1 cellular context compared by ENCODE assay signal in the genomic region with DNA sequence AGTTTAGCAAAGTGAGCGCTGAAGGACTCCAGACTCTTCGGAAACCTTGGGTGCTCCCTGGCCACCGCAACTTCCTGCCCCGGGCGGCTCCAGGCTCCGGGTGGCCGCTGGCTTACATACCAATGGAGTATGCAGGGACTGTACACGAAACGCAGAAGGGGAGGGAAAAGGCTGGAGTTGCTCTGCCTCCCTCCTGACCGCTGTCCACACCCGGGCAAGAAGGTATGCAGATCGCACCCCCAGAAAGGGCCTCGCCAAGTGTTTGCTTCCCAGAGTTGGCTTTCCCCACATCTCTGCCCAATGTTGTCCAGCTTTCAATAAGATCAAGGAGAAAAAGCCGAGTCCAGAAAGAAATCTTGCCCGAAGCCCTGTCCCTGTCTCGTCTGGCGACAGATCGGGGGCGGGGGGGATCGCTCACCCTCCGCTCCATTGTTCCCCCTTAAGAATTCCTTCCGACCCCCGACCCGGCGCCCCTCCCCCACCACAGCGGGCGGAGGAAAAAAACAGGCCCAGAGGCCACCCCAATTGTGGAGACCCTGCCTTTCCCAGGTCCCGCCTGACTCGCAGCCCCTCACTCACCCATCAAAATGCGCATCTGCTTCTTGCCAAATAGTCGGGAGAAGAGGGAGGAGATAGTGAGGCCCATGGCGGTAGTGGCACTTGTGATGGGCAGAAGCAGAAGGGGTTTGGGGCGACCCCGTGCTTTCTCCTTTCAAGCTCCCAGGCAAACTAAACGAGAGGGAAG.
TF ChIP-seq lines count a peak whose summit lies in the region.

No MANE protein-coding gene starts in this region.

TF ChIP-seq in HEK293, 187 proteins besides CTCF, POLR2A, EP300 and RAD21 (continued from another document and continues in another):
- TF ChIP-seq, protein P1, sequence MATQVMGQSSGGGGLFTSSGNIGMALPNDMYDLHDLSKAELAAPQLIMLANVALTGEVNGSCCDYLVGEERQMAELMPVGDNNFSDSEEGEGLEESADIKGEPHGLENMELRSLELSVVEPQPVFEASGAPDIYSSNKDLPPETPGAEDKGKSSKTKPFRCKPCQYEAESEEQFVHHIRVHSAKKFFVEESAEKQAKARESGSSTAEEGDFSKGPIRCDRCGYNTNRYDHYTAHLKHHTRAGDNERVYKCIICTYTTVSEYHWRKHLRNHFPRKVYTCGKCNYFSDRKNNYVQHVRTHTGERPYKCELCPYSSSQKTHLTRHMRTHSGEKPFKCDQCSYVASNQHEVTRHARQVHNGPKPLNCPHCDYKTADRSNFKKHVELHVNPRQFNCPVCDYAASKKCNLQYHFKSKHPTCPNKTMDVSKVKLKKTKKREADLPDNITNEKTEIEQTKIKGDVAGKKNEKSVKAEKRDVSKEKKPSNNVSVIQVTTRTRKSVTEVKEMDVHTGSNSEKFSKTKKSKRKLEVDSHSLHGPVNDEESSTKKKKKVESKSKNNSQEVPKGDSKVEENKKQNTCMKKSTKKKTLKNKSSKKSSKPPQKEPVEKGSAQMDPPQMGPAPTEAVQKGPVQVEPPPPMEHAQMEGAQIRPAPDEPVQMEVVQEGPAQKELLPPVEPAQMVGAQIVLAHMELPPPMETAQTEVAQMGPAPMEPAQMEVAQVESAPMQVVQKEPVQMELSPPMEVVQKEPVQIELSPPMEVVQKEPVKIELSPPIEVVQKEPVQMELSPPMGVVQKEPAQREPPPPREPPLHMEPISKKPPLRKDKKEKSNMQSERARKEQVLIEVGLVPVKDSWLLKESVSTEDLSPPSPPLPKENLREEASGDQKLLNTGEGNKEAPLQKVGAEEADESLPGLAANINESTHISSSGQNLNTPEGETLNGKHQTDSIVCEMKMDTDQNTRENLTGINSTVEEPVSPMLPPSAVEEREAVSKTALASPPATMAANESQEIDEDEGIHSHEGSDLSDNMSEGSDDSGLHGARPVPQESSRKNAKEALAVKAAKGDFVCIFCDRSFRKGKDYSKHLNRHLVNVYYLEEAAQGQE (tag by site-specific recombination; IDR thresholded peaks at IDR 0.05) = peak; percentile 60; the same call in 1 of the 2 replicates
- TF ChIP-seq ZNF624 (tag by site-specific recombination; IDR thresholded peaks at IDR 0.05) = no peak
- TF ChIP-seq, protein P2, sequence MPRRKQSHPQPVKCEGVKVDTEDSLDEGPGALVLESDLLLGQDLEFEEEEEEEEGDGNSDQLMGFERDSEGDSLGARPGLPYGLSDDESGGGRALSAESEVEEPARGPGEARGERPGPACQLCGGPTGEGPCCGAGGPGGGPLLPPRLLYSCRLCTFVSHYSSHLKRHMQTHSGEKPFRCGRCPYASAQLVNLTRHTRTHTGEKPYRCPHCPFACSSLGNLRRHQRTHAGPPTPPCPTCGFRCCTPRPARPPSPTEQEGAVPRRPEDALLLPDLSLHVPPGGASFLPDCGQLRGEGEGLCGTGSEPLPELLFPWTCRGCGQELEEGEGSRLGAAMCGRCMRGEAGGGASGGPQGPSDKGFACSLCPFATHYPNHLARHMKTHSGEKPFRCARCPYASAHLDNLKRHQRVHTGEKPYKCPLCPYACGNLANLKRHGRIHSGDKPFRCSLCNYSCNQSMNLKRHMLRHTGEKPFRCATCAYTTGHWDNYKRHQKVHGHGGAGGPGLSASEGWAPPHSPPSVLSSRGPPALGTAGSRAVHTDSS (tag by site-specific recombination; IDR thresholded peaks at IDR 0.05) = no peak
- TF ChIP-seq ZBTB48 (tag by site-specific recombination; IDR thresholded peaks at IDR 0.05) = 0 out of 2 replicates have a peak, but pooled peaks have one; percentile 22
- no peak for TF ChIP-seq ZNF114 (tag by site-specific recombination; IDR thresholded peaks at IDR 0.05)
- no peak for TF ChIP-seq ZNF350 (tag by site-specific recombination; IDR thresholded peaks at IDR 0.05)
- no peak for TF ChIP-seq BCL11A (tag by site-specific recombination; IDR thresholded peaks at IDR 0.05; ENCODE audit: low read depth)
- TF ChIP-seq, protein P3, sequence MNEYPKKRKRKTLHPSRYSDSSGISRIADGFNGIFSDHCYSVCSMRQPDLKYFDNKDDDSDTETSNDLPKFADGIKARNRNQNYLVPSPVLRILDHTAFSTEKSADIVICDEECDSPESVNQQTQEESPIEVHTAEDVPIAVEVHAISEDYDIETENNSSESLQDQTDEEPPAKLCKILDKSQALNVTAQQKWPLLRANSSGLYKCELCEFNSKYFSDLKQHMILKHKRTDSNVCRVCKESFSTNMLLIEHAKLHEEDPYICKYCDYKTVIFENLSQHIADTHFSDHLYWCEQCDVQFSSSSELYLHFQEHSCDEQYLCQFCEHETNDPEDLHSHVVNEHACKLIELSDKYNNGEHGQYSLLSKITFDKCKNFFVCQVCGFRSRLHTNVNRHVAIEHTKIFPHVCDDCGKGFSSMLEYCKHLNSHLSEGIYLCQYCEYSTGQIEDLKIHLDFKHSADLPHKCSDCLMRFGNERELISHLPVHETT (tag by site-specific recombination; IDR thresholded peaks at IDR 0.05) = 0 out of 2 replicates have a peak, but pooled peaks have one; percentile 13
- peak; percentile 100 for TF ChIP-seq ZSCAN30 (tag by site-specific recombination; IDR thresholded peaks at IDR 0.05)
- TF ChIP-seq, protein P4, sequence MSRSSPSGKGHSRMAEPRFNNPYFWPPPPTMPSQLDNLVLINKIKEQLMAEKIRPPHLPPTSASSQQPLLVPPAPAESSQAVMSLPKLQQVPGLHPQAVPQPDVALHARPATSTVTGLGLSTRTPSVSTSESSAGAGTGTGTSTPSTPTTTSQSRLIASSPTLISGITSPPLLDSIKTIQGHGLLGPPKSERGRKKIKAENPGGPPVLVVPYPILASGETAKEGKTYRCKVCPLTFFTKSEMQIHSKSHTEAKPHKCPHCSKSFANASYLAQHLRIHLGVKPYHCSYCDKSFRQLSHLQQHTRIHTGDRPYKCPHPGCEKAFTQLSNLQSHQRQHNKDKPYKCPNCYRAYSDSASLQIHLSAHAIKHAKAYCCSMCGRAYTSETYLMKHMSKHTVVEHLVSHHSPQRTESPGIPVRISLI (tag by site-specific recombination; IDR thresholded peaks at IDR 0.05) = no peak
- TF ChIP-seq KLF9 (tag by site-specific recombination; IDR thresholded peaks at IDR 0.05; ENCODE audit: low read depth) = no peak
- TF ChIP-seq ZNF311 (tag by site-specific recombination; IDR thresholded peaks at IDR 0.05; ENCODE audit: borderline replicate concordance) = no peak
- TF ChIP-seq ZNF600 (tag by site-specific recombination; IDR thresholded peaks at IDR 0.05) = peak; percentile 83
- TF ChIP-seq YY2 (tag by site-specific recombination; IDR thresholded peaks at IDR 0.05) = no peak; the same call in 1 of the 2 replicates
- TF ChIP-seq ZNF560 (tag by site-specific recombination; IDR thresholded peaks at IDR 0.05; ENCODE audit: borderline replicate concordance) = no peak
- TF ChIP-seq ZNF677 (tag by site-specific recombination; IDR thresholded peaks at IDR 0.05) = no peak
- 0 out of 2 replicates have a peak, but pooled peaks have one; percentile 41 for TF ChIP-seq ZNF391 (tag by site-specific recombination; IDR thresholded peaks at IDR 0.05; ENCODE audit: borderline replicate concordance, low read depth)
- no peak for TF ChIP-seq ZNF776 (tag by site-specific recombination; IDR thresholded peaks at IDR 0.05; ENCODE audit: borderline replicate concordance)
- no peak for TF ChIP-seq ZNF202 (tag by site-specific recombination; IDR thresholded peaks at IDR 0.05; ENCODE audit: borderline replicate concordance)
- TF ChIP-seq ZNF37A (tag by site-specific recombination; IDR thresholded peaks at IDR 0.05) = no peak
- no peak for TF ChIP-seq KLF1 (tag by site-specific recombination; IDR thresholded peaks at IDR 0.05)
- TF ChIP-seq TRIM28 (IDR thresholded peaks at IDR 0.05; ENCODE audit: borderline replicate concordance, low read length) = no peak
- no peak for TF ChIP-seq ZBTB1 (tag by site-specific recombination; IDR thresholded peaks at IDR 0.05)
- TF ChIP-seq, protein P5, sequence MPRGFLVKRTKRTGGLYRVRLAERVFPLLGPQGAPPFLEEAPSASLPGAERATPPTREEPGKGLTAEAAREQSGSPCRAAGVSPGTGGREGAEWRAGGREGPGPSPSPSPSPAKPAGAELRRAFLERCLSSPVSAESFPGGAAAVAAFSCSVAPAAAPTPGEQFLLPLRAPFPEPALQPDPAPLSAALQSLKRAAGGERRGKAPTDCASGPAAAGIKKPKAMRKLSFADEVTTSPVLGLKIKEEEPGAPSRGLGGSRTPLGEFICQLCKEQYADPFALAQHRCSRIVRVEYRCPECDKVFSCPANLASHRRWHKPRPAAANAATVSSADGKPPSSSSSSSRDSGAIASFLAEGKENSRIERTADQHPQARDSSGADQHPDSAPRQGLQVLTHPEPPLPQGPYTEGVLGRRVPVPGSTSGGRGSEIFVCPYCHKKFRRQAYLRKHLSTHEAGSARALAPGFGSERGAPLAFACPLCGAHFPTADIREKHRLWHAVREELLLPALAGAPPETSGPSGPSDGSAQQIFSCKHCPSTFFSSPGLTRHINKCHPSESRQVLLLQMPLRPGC (tag by site-specific recombination; IDR thresholded peaks at IDR 0.05) = no peak
- TF ChIP-seq HOXC10 (CRISPR knock-in tag; IDR thresholded peaks at IDR 0.05) = no peak
- no peak for TF ChIP-seq MYNN (tag by site-specific recombination; IDR thresholded peaks at IDR 0.05; ENCODE audit: borderline replicate concordance)
- TF ChIP-seq ZNF214 (tag by site-specific recombination; IDR thresholded peaks at IDR 0.05; ENCODE audit: borderline replicate concordance) = no peak
- no peak for TF ChIP-seq ZNF132 (tag by site-specific recombination; IDR thresholded peaks at IDR 0.05; ENCODE audit: borderline replicate concordance)
- TF ChIP-seq ZNF596 (tag by site-specific recombination; IDR thresholded peaks at IDR 0.05) = no peak
- no peak for TF ChIP-seq ZNF239 (tag by site-specific recombination; IDR thresholded peaks at IDR 0.05)
- no peak for TF ChIP-seq ZFP37 (tag by site-specific recombination; IDR thresholded peaks at IDR 0.05)
- TF ChIP-seq ZNF701 (tag by site-specific recombination; IDR thresholded peaks at IDR 0.05) = no peak
- TF ChIP-seq PRDM1 (tag by site-specific recombination; IDR thresholded peaks at IDR 0.05) = no peak
- TF ChIP-seq, protein P6, sequence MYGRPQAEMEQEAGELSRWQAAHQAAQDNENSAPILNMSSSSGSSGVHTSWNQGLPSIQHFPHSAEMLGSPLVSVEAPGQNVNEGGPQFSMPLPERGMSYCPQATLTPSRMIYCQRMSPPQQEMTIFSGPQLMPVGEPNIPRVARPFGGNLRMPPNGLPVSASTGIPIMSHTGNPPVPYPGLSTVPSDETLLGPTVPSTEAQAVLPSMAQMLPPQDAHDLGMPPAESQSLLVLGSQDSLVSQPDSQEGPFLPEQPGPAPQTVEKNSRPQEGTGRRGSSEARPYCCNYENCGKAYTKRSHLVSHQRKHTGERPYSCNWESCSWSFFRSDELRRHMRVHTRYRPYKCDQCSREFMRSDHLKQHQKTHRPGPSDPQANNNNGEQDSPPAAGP (tag by site-specific recombination; IDR thresholded peaks at IDR 0.05) = peak; percentile 34
- peak; percentile 99 for TF ChIP-seq ZXDB (tag by site-specific recombination; IDR thresholded peaks at IDR 0.05)
- TF ChIP-seq, protein P7, sequence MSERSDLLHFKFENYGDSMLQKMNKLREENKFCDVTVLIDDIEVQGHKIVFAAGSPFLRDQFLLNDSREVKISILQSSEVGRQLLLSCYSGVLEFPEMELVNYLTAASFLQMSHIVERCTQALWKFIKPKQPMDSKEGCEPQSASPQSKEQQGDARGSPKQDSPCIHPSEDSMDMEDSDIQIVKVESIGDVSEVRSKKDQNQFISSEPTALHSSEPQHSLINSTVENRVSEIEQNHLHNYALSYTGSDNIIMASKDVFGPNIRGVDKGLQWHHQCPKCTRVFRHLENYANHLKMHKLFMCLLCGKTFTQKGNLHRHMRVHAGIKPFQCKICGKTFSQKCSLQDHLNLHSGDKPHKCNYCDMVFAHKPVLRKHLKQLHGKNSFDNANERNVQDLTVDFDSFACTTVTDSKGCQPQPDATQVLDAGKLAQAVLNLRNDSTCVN (tag by site-specific recombination; optimal IDR thresholded peaks at IDR 0.05) = no peak
- TF ChIP-seq FEZF1 (tag by site-specific recombination; IDR thresholded peaks at IDR 0.05) = no peak
- TF ChIP-seq SALL2 (tag by site-specific recombination; IDR thresholded peaks at IDR 0.05; ENCODE audit: borderline replicate concordance) = no peak
- TF ChIP-seq, protein P8, sequence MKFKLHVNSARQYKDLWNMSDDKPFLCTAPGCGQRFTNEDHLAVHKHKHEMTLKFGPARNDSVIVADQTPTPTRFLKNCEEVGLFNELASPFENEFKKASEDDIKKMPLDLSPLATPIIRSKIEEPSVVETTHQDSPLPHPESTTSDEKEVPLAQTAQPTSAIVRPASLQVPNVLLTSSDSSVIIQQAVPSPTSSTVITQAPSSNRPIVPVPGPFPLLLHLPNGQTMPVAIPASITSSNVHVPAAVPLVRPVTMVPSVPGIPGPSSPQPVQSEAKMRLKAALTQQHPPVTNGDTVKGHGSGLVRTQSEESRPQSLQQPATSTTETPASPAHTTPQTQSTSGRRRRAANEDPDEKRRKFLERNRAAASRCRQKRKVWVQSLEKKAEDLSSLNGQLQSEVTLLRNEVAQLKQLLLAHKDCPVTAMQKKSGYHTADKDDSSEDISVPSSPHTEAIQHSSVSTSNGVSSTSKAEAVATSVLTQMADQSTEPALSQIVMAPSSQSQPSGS (tag by site-specific recombination; IDR thresholded peaks at IDR 0.05; ENCODE audit: low read depth) = no peak
- no peak for TF ChIP-seq ZNF473 (tag by site-specific recombination; IDR thresholded peaks at IDR 0.05)
- TF ChIP-seq RBAK (tag by site-specific recombination; IDR thresholded peaks at IDR 0.05) = no peak
- TF ChIP-seq, protein P9, sequence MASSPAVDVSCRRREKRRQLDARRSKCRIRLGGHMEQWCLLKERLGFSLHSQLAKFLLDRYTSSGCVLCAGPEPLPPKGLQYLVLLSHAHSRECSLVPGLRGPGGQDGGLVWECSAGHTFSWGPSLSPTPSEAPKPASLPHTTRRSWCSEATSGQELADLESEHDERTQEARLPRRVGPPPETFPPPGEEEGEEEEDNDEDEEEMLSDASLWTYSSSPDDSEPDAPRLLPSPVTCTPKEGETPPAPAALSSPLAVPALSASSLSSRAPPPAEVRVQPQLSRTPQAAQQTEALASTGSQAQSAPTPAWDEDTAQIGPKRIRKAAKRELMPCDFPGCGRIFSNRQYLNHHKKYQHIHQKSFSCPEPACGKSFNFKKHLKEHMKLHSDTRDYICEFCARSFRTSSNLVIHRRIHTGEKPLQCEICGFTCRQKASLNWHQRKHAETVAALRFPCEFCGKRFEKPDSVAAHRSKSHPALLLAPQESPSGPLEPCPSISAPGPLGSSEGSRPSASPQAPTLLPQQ (tag by site-specific recombination; IDR thresholded peaks at IDR 0.05) = no peak
- no peak for TF ChIP-seq ZNF561 (tag by site-specific recombination; IDR thresholded peaks at IDR 0.05; ENCODE audit: borderline replicate concordance)
- TF ChIP-seq ZNF121 (tag by site-specific recombination; IDR thresholded peaks at IDR 0.05) = no peak
- TF ChIP-seq ZNF221 (tag by site-specific recombination; IDR thresholded peaks at IDR 0.05; ENCODE audit: borderline replicate concordance) = no peak
- TF ChIP-seq ZFP69B (tag by site-specific recombination; IDR thresholded peaks at IDR 0.05) = 0 out of 2 replicates have a peak, but pooled peaks have one; percentile 18
- no peak for TF ChIP-seq ZNF530 (tag by site-specific recombination; IDR thresholded peaks at IDR 0.05; ENCODE audit: low read depth)
- no peak; the same call in 1 of the 2 replicates for TF ChIP-seq ZNF394 (tag by site-specific recombination; IDR thresholded peaks at IDR 0.05; ENCODE audit: borderline replicate concordance)
